ENCODE assay signal across 13 cellular contexts in the genomic region with DNA sequence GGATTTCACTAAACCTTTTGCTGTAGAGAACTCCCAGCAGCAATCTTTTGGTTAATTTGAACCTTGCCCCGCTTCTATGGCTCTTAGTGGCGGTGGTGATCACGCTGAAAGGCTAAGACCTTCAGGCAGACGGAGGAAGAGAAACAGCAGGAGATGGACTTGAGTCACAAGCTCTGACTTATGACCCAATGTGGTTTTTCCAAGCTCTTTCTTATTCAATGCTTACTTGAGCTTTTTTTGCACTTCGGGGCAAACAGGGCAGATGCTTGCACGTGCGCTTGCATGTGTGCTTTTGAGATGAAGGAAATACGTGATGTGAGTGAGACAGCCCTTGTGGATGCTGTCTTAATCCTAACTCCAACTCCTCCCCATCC. TPM values are rescaled to one million over a fixed set of nuclear protein-coding genes. Genes with fewer than 3 reads are reported as not detected.
A peak's percentile ranks its signal among the peaks of the same experiment; 100 is the strongest.
DNase-seq lines count a peak whose midpoint lies in the region; ATAC-seq and TF ChIP-seq lines count a peak whose summit lies in the region.
"Had no signal": no experiment of that assay in that cellular context is flagged by ENCODE, and none has a peak within 500 bp of the region (broad histone marks: within the 10 kb centered on the region; RNA-seq: fewer than 3 reads in every experiment).

No MANE protein-coding gene starts in this region.

- H3K4me3 Mint-ChIP-seq in activated B cell treated with CpG ODN at 0.5 μM for 24 hours: no peak overlapping the region
- H3K4me3 Mint-ChIP-seq: activated naive CD8-positive, alpha-beta T cell had no signal

- CTCF ChIA-PET in activated B cell treated with CpG ODN at 0.5 μM for 24 hours (lab: Charles Lee): interaction anchor here (2.7 kb wide), 1 partner anchor 22 kb away, joined by 13 read pairs; the partner anchor contains the start of gene TRIB2

- TF ChIP-seq CTCF in activated B cell treated with CpG ODN at 0.5 μM for 24 hours (IDR thresholded peaks at IDR 0.05): no peak

- peaks cover 28% of the 10 kb centered on the region for H3K4me1 Mint-ChIP-seq in activated B cell treated with CpG ODN at 0.5 μM for 24 hours

- ATAC-seq in activated B cell treated with CpG ODN at 0.5 μM for 24 hours (ENCODE audit: low read depth) (no peak), GM18909 (IDR thresholded peaks at IDR 0.05; ENCODE audit: poor library complexity, unreplicated experiment) (no peak), GM19452 (IDR thresholded peaks at IDR 0.05; ENCODE audit: unreplicated experiment) (no peak)
- ATAC-seq: K562 had no signal

- peak overlapping the region; percentile 20 for H3K27ac Mint-ChIP-seq in activated B cell treated with CpG ODN at 0.5 μM for 24 hours

- POLR2A ChIA-PET in activated B cell treated with CpG ODN at 0.5 μM for 24 hours (lab: Charles Lee): no interaction called here

- peaks cover 91% of the 10 kb centered on the region for H3K36me3 Mint-ChIP-seq in activated B cell treated with CpG ODN at 0.5 μM for 24 hours (ENCODE audit: low read depth)

- DNase-seq in ELR (ENCODE audit: low read depth): peak; percentile 32
- no peak for DNase-seq in activated B cell treated with CpG ODN at 0.5 μM for 24 hours
- DNase-seq in fibroblast of the conjunctiva (ENCODE audit: low read depth): peak; percentile 43
- peak; percentile 97 for DNase-seq in smooth muscle cell of the brain vasculature (ENCODE audit: low read depth, low spot score)
- DNase-seq in NK-92 treated with Interleukin-12 subunit alpha and Interleukin-12 subunit beta, amount 100 ng/mL, for 24 hours (lab: John Stamatoyannopoulos, UW): no peak
- no peak for DNase-seq in cerebellar cortex (ENCODE audit: low spot score)
- DNase-seq: colonic mucosa, NCI-H446, ovary had no signal

- H3K27me3 Mint-ChIP-seq in activated B cell treated with CpG ODN at 0.5 μM for 24 hours: no peaks in the 10 kb centered on the region
- H3K27me3 Mint-ChIP-seq: activated naive CD8-positive, alpha-beta T cell had no signal

- H3K9me3 Mint-ChIP-seq in activated B cell treated with CpG ODN at 0.5 μM for 24 hours: no peaks in the 10 kb centered on the region

- intact Hi-C loops in activated B cell treated with CpG ODN at 0.5 μM for 24 hours (cut with micrococcal nuclease): no loop called here

RNA-seq across cellular contexts. Expression of gene TRIB2, which starts 21.4 kb away (rescaled TPM):
- 17.7 and 19.3 TPM in 2 replicates for total RNA-seq in activated B cell treated with CpG ODN at 0.5 μM for 24 hours

Comparison
In these comparisons a context has a peak if more than half of its experiments do, and no peak if none do; other contexts are left out.
1. DNase-seq: peak in ELR (single experiment), fibroblast of the conjunctiva (single experiment) and smooth muscle cell of the brain vasculature (single experiment); none in activated B cell treated with CpG ODN at 0.5 μM for 24 hours (single experiment), NK-92 treated with Interleukin-12 subunit alpha and Interleukin-12 subunit beta, amount 100 ng/mL, for 24 hours (single experiment) and cerebellar cortex (single experiment).